In the genomic region with DNA sequence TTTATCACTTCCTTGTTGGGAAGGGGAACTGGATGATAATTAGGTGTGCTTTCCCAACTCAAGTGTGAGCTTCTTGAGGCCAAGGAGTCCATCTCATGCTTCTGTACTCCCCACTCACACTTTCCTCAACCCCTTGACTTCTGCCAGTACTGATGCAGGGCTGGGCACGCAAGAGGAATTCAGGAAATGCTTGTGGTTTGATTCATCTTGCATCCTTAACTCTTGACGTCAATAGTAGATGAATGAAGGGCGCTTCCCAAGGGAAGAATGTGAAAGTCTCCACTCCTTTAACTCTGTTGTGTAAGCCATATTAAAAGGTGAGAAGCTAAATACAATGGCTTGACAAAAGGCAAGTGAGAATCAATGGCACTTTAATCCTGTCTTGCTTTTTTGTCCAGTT, we compare ENCODE assay signal across 11 cellular contexts.
DNase-seq lines count a peak whose midpoint lies in the region; ATAC-seq and TF ChIP-seq lines count a peak whose summit lies in the region.
"Had no signal": no experiment of that assay in that cellular context is flagged by ENCODE, and none has a peak within 500 bp of the region (broad histone marks: within the 10 kb centered on the region; RNA-seq: fewer than 3 reads in every experiment).

No MANE protein-coding gene starts in this region.

- in situ Hi-C loops in ACHN (cut with HindIII; ENCODE audit: low pct_ligation_motif_present, low pct_unique_long_range_greater_than_20kb, low sequenced_read_pairs): no loop called here
- in situ Hi-C loops in astrocyte of the spinal cord (cut with HindIII; ENCODE audit: low sequenced_read_pairs): no loop called here

- H3K4me1 ChIP-seq in ovary (ENCODE audit: insufficient read depth): no peaks in the 10 kb centered on the region

- TF ChIP-seq EP300 in ovary (IDR thresholded peaks at IDR 0.05): no peak

- TF ChIP-seq CTCF in astrocyte of the spinal cord (IDR thresholded peaks at IDR 0.05; ENCODE audit: low read depth, low read length) (no peak), ovary (IDR thresholded peaks at IDR 0.05) (no peak)

- ATAC-seq in GM21447 (IDR thresholded peaks at IDR 0.05; ENCODE audit: unreplicated experiment): no peak

- no peak for TF ChIP-seq POLR2A in ovary (IDR thresholded peaks at IDR 0.05)

- H3K9me3 ChIP-seq in ovary: no peaks in the 10 kb centered on the region

- no peaks in the 10 kb centered on the region for H3K36me3 ChIP-seq in ovary
- H3K36me3 ChIP-seq: BLaER1 treated with 17β-estradiol and CSF1 and Interleukin-3, amounts not matched to agents 10 nM and 100 nM had no signal

- intact Hi-C loops in ovary (cut with DNase I): no loop called here

- no peak overlapping the region for H3K27ac ChIP-seq in ovary
- H3K27ac ChIP-seq: BLaER1 treated with 17β-estradiol and CSF1 and Interleukin-3, amounts not matched to agents 10 nM and 100 nM had no signal

- peak; percentile 78 for DNase-seq in ACHN
- peak; percentile 95 for DNase-seq in HT1080 (ENCODE audit: low read depth)
- DNase-seq in astrocyte of the spinal cord (ENCODE audit: low read depth, low spot score): peak; percentile 90
- peak; percentile 95 for DNase-seq in kidney tubule cell (ENCODE audit: low spot score)
- no peak for DNase-seq in ovary
- DNase-seq in NCI-H2227 (lab: John Stamatoyannopoulos, UW; ENCODE audit: unreplicated experiment): no peak
- DNase-seq in NCI-H446 treated with DMSO at 0.1 percent for 48 hours (lab: John Stamatoyannopoulos, UW): no peak
- DNase-seq: aorta, NCI-H2081 had no signal

- H3K4me3 ChIP-seq in astrocyte of the spinal cord (ENCODE audit: low read depth, low read length) (no peak overlapping the region), ovary (no peak overlapping the region)
- H3K4me3 ChIP-seq: BLaER1 treated with 17β-estradiol and CSF1 and Interleukin-3, amounts not matched to agents 10 nM and 100 nM had no signal

- no peaks in the 10 kb centered on the region for H3K27me3 ChIP-seq in ovary

- WGBS in ovary, 3 donors: 38 to 42% (median 38%) methylated on average over 3 of the region's 3 CpGs

Comparison
In these comparisons a context has a peak if more than half of its experiments do, and no peak if none do; other contexts are left out.
1. DNase-seq: peak in ACHN (single experiment), HT1080 (single experiment), astrocyte of the spinal cord (single experiment) and kidney tubule cell (single experiment); none in ovary (0 of 5), NCI-H2227 (single experiment) and NCI-H446 treated with DMSO at 0.1 percent for 48 hours (single experiment).